In the genomic region with DNA sequence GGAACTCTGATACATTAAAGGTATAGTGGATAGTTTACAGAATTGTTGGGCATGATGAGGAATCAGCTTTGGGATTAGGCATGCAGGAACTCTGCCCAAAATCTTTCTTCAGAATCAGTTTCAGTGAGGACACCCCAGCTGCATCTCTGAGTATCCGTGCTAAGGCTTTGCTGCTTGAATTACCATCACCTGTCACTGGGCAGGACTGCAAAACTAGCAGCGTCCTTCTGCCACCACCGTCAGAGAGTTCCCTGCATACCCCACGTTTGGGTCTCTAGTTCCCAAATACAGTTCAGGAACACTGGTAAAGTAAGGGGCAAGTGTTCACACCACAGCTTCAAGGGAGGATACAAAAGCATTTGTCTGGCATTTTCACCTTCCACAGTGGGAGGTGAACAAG, we compare ENCODE assay signal across 21 cellular contexts.
"Had no signal": no experiment of that assay in that cellular context is flagged by ENCODE, and none has a peak within 500 bp of the region (broad histone marks: within the 10 kb centered on the region; RNA-seq: fewer than 3 reads in every experiment).

No MANE protein-coding gene starts in this region.

- H3K4me3 ChIP-seq: K562 had no signal

- FAIRE-seq: K562 had no signal

- H3K9me3 ChIP-seq: SK-N-SH had no signal

- ATAC-seq: K562, Panc1 had no signal

- H3K9me2 ChIP-seq: SK-N-SH had no signal

- H3K9me3 Mint-ChIP-seq: IgD-negative memory B cell had no signal

- H3K4me3 Mint-ChIP-seq: IgD-negative memory B cell had no signal

- H3K9ac ChIP-seq: KMS-11, SK-N-SH had no signal

- DNase-seq: Kasumi-1, MM.1S, NCI-H1092 treated with DMSO at 0.1 percent for 48 hours, NCI-H1436, NCI-H187, NCI-H2029, NCI-H2081 treated with DMSO at 0.1 percent for 48 hours, NCI-H2171, NCI-H345, NCI-H446 treated with DMSO at 0.1 percent for 48 hours, NCI-H510A treated with DMSO at 0.1 percent for 48 hours, NCI-H526, NCI-H748 treated with DMSO at 0.1 percent for 48 hours, SHP77, SK-N-SH, T-helper 1 cell had no signal

- H3K27me3 Mint-ChIP-seq: IgD-negative memory B cell had no signal

- H3K36me3 Mint-ChIP-seq: IgD-negative memory B cell had no signal

- H3K4me2 ChIP-seq: KMS-11, SK-N-SH had no signal

- H3K27ac Mint-ChIP-seq: IgD-negative memory B cell had no signal

- H3K4me1 Mint-ChIP-seq: IgD-negative memory B cell had no signal

- H3K27ac ChIP-seq: KMS-11, RWPE1 had no signal
